ENCODE assay signal across 1 cellular context in the genomic region with DNA sequence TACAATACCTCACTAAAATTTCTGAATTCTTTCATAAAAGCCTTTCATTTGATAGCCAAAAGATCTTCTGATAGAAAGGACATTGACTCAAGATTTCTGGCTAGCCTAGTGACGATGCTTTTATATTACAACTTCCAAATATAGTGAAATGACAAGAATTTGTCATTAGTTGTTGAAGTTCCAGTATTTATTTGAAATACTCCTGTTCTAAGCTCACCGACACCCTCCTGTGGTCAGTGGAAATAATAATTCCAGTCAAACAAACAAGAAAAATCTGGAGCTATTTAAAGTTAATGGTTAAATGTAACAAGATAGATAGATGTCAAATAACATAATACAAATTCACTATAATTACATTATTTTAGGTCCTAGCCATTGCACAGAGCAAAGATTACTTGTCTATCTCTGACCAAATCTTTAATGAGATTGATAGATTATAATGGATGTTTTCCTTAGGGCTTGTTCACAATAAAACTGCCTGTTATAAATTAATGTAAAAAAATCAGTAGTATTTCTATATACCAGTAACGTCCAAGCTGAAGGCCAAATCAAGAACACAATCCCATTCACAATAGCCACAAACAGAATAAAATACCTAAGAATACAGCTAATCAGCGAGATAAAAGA.
TF ChIP-seq lines count a peak whose summit lies in the region.

No MANE protein-coding gene starts in this region.

TF ChIP-seq in SK-N-SH, 30 proteins besides CTCF, POLR2A, EP300 and RAD21:
- TF ChIP-seq CHD2 (IDR thresholded peaks at IDR 0.05; ENCODE audit: low read length, partially characterized antibody) (peak; percentile 17), NRF1 (IDR thresholded peaks at IDR 0.05; ENCODE audit: low read depth, low read length) (no peak), SMC3 (IDR thresholded peaks at IDR 0.05; ENCODE audit: low read depth, low read length) (peak; percentile 74), FOSL2 (IDR thresholded peaks at IDR 0.05; ENCODE audit: borderline replicate concordance, low read depth) (no peak), NFIC (IDR thresholded peaks at IDR 0.05; ENCODE audit: borderline replicate concordance) (no peak)
